In the genomic region with DNA sequence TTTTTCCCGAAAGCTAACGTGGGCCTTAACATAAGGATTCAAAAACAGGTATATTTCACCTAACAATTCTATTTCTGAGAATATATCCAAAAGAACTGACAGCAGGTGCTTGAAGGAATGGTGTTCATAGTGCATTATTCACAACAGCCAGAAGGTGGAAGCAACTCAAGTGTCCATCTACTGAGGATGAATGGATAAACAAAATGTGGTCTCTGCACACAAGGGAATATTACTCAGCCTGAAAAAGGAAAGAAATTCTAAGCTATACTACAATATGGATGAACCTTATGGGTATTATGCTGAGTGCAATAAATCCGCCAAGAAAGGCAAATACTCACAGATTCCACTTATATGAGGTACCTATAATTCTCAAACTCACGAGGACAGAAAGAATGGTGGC, we compare ENCODE assay signal across 1 cellular context.
TF ChIP-seq lines count a peak whose summit lies in the region.

No MANE protein-coding gene starts in this region.

TF ChIP-seq in GM23338, 12 proteins besides CTCF, POLR2A, EP300 and RAD21:
- TF ChIP-seq ZNF331 (CRISPR knock-in tag; IDR thresholded peaks at IDR 0.05; ENCODE audit: low read depth) (no peak), ZNF114 (CRISPR knock-in tag; IDR thresholded peaks at IDR 0.05) (no peak), EZH2phosphoT487 (IDR thresholded peaks at IDR 0.05; ENCODE audit: unreplicated experiment) (no peak), EZH2 (IDR thresholded peaks at IDR 0.05; ENCODE audit: low read depth, unreplicated experiment) (no peak), NANOG (IDR thresholded peaks at IDR 0.05; ENCODE audit: borderline replicate concordance) (no peak), STAT1 (IDR thresholded peaks at IDR 0.05; ENCODE audit: unreplicated experiment) (no peak), POLR2AphosphoS5 (IDR thresholded peaks at IDR 0.05; ENCODE audit: low read depth) (no peak), CREB1 (CRISPR knock-in tag; IDR thresholded peaks at IDR 0.05; ENCODE audit: low read depth) (no peak), ZNF462 (CRISPR knock-in tag; IDR thresholded peaks at IDR 0.05) (no peak), JUNB (IDR thresholded peaks at IDR 0.05; ENCODE audit: unreplicated experiment) (no peak)
- TF ChIP-seq, protein P1, sequence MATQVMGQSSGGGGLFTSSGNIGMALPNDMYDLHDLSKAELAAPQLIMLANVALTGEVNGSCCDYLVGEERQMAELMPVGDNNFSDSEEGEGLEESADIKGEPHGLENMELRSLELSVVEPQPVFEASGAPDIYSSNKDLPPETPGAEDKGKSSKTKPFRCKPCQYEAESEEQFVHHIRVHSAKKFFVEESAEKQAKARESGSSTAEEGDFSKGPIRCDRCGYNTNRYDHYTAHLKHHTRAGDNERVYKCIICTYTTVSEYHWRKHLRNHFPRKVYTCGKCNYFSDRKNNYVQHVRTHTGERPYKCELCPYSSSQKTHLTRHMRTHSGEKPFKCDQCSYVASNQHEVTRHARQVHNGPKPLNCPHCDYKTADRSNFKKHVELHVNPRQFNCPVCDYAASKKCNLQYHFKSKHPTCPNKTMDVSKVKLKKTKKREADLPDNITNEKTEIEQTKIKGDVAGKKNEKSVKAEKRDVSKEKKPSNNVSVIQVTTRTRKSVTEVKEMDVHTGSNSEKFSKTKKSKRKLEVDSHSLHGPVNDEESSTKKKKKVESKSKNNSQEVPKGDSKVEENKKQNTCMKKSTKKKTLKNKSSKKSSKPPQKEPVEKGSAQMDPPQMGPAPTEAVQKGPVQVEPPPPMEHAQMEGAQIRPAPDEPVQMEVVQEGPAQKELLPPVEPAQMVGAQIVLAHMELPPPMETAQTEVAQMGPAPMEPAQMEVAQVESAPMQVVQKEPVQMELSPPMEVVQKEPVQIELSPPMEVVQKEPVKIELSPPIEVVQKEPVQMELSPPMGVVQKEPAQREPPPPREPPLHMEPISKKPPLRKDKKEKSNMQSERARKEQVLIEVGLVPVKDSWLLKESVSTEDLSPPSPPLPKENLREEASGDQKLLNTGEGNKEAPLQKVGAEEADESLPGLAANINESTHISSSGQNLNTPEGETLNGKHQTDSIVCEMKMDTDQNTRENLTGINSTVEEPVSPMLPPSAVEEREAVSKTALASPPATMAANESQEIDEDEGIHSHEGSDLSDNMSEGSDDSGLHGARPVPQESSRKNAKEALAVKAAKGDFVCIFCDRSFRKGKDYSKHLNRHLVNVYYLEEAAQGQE (IDR thresholded peaks at IDR 0.05; ENCODE audit: unreplicated experiment): no peak
- TF ChIP-seq, protein P2, sequence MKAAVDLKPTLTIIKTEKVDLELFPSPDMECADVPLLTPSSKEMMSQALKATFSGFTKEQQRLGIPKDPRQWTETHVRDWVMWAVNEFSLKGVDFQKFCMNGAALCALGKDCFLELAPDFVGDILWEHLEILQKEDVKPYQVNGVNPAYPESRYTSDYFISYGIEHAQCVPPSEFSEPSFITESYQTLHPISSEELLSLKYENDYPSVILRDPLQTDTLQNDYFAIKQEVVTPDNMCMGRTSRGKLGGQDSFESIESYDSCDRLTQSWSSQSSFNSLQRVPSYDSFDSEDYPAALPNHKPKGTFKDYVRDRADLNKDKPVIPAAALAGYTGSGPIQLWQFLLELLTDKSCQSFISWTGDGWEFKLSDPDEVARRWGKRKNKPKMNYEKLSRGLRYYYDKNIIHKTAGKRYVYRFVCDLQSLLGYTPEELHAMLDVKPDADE (IDR thresholded peaks at IDR 0.05): no peak
